Comparison of ENCODE assay signal across 14 cellular contexts in genomic region chr3:10968390-10968789, GRCh38. TPM values are rescaled to one million over a fixed set of nuclear protein-coding genes. Genes with fewer than 3 reads are reported as not detected.
DNase-seq lines count a peak whose midpoint lies in the region; ATAC-seq, FAIRE-seq and TF ChIP-seq lines count a peak whose summit lies in the region.
"Had no signal": no experiment of that assay in that cellular context is flagged by ENCODE, and none has a peak within 500 bp of the region (broad histone marks: within the 10 kb centered on the region; RNA-seq: fewer than 3 reads in every experiment).

No MANE protein-coding gene starts in this region.

- no peaks in the 10 kb centered on the region for H3K4me1 ChIP-seq in kidney (ENCODE audit: control insufficient read depth in 1 of 2, insufficient read depth in 1 of 2, low read depth in 1 of 2, low read length in 2 of 2)
- H3K4me1 ChIP-seq in esophagus muscularis mucosa: no peaks in the 10 kb centered on the region
- H3K4me1 ChIP-seq: foreskin keratinocyte, upper lobe of left lung had no signal

- 39% methylated on average over 4 of the region's 5 CpGs for WGBS in esophagus muscularis mucosa

- POLR2A ChIA-PET in CD4-positive, alpha-beta T cell (lab: Charles Lee): no interaction called here

- H3K36me3 Mint-ChIP-seq in CD4-positive, alpha-beta T cell (ENCODE audit: low read depth): no peaks in the 10 kb centered on the region

- DNase-seq in Right ventricle myocardium inferior (ENCODE audit: missing footprints) (no peak), cardiac septum (ENCODE audit: low spot score) (no peak), kidney (peak; percentile 26), superior temporal gyrus (ENCODE audit: extremely low spot score) (peak; percentile 69), esophagus muscularis mucosa (ENCODE audit: extremely low spot score) (no peak), SK-N-DZ (ENCODE audit: low spot score) (no peak)
- no peak for DNase-seq in CD4-positive, alpha-beta T cell
- DNase-seq: activated CD8-positive, alpha-beta T cell treated with anti-CD3 and anti-CD28 coated beads, Interleukin-2, amount 10 ng/mL, durations not matched to agents 7 days and 5 days; foreskin keratinocyte; upper lobe of left lung had no signal

- H3K27me3 Mint-ChIP-seq in CD4-positive, alpha-beta T cell: peaks cover 48% of the 10 kb centered on the region

- peak; percentile 40 for ATAC-seq in Right ventricle myocardium inferior
- ATAC-seq in CD4-positive, alpha-beta T cell (ENCODE audit: poor library complexity): no peak
- ATAC-seq: activated CD8-positive, alpha-beta T cell treated with anti-CD3 and anti-CD28 coated beads, Interleukin-2, amount 10 ng/mL, durations not matched to agents 7 days and 5 days; foreskin keratinocyte had no signal

- intact Hi-C loops in Right ventricle myocardium inferior (cut with DNase I) (no loop called here), cardiac septum (cut with DNase I) (no loop called here), kidney (cut with DNase I) (no loop called here), esophagus muscularis mucosa (cut with DNase I) (no loop called here)
- intact Hi-C loops in CD4-positive, alpha-beta T cell (cut with DNase I, micrococcal nuclease): no loop called here

- no peak overlapping the region for H3K27ac Mint-ChIP-seq in CD4-positive, alpha-beta T cell
- H3K27ac Mint-ChIP-seq: activated CD8-positive, alpha-beta T cell treated with anti-CD3 and anti-CD28 coated beads, Interleukin-2, amount 10 ng/mL, durations not matched to agents 7 days and 5 days; activated T-helper 2 cell treated with anti-CD3 and anti-CD28 coated beads, Interferon-gamma antibody, Interleukin-2, Interleukin-4, amounts not matched to agents 10 μg/mL and 5 μg/mL and 100 μg/mL, durations not matched to agents 14 hours and 24 hours and 36 hours had no signal

- no peak for FAIRE-seq in kidney (lab: Jason Lieb, UNC)

- H3K36me3 ChIP-seq in kidney (ENCODE audit: control insufficient read depth in 1 of 2, insufficient read depth in 2 of 2, low read length in 2 of 2): no peaks in the 10 kb centered on the region
- no peaks in the 10 kb centered on the region for H3K36me3 ChIP-seq in esophagus muscularis mucosa
- H3K36me3 ChIP-seq: upper lobe of left lung had no signal

- TF ChIP-seq CTCF in kidney (IDR thresholded peaks at IDR 0.05; ENCODE audit: borderline replicate concordance, extremely low read depth, insufficient read depth): no peak
- no peak for TF ChIP-seq CTCF in esophagus muscularis mucosa (IDR thresholded peaks at IDR 0.05)
- no peak for TF ChIP-seq CTCF in CD4-positive, alpha-beta T cell (IDR thresholded peaks at IDR 0.05)

- H3K4me3 ChIP-seq in kidney (ENCODE audit: low read length in 2 of 2) (no peak overlapping the region), esophagus muscularis mucosa (no peak overlapping the region)
- H3K4me3 ChIP-seq: upper lobe of left lung had no signal

- H3K9me3 ChIP-seq in kidney (ENCODE audit: control insufficient read depth in 1 of 2, low read length in 2 of 2) (no peaks in the 10 kb centered on the region), esophagus muscularis mucosa (no peaks in the 10 kb centered on the region)
- H3K9me3 ChIP-seq in CD4-positive, alpha-beta T cell (ENCODE audit: control insufficient read depth, low read length): no peaks in the 10 kb centered on the region
- H3K9me3 ChIP-seq: upper lobe of left lung had no signal

- TF ChIP-seq EP300 in esophagus muscularis mucosa (IDR thresholded peaks at IDR 0.05): no peak

- H3K4me1 Mint-ChIP-seq in CD4-positive, alpha-beta T cell (ENCODE audit: low read depth): no peaks in the 10 kb centered on the region

- H3K9ac ChIP-seq in kidney (ENCODE audit: low read length in 2 of 2): no peak overlapping the region

- no peak overlapping the region for H3K4me3 Mint-ChIP-seq in CD4-positive, alpha-beta T cell
- H3K4me3 Mint-ChIP-seq: activated CD8-positive, alpha-beta T cell treated with anti-CD3 and anti-CD28 coated beads, Interleukin-2, amount 10 ng/mL, durations not matched to agents 7 days and 5 days had no signal

- CTCF ChIA-PET in CD4-positive, alpha-beta T cell (lab: Charles Lee): no interaction called here

- TF ChIP-seq POLR2A in esophagus muscularis mucosa (IDR thresholded peaks at IDR 0.05; ENCODE audit: low read depth): no peak

- H3K27me3 ChIP-seq in esophagus muscularis mucosa: peaks cover 0 to 71% (median 0%) of the 10 kb centered on the region in 4 donors
- H3K27me3 ChIP-seq in CD4-positive, alpha-beta T cell (ENCODE audit: control insufficient read depth, insufficient read depth, low read length): peaks cover 8% of the 10 kb centered on the region
- H3K27me3 ChIP-seq: upper lobe of left lung had no signal

- no peaks in the 10 kb centered on the region for H3K9me3 Mint-ChIP-seq in CD4-positive, alpha-beta T cell
- H3K9me3 Mint-ChIP-seq: activated T-helper 2 cell treated with anti-CD3 and anti-CD28 coated beads, Interferon-gamma antibody, Interleukin-2, Interleukin-4, amounts not matched to agents 10 μg/mL and 5 μg/mL and 100 μg/mL, durations not matched to agents 14 hours and 24 hours and 36 hours had no signal

- H3K27ac ChIP-seq in angular gyrus (ENCODE audit: low read depth, low read length) (peak overlapping the region; percentile 74), kidney (ENCODE audit: low read depth in 2 of 2, low read length in 2 of 2) (no peak overlapping the region), esophagus muscularis mucosa (replicated peaks in 1 of 4) (no peak overlapping the region)
- no peak overlapping the region for H3K27ac ChIP-seq in CD4-positive, alpha-beta T cell (ENCODE audit: low read depth, low read length)
- H3K27ac ChIP-seq: foreskin keratinocyte, upper lobe of left lung had no signal

RNA-seq across cellular contexts. Expression of gene SLC6A1, which starts 24.2 kb away (rescaled TPM):
- total RNA-seq in Right ventricle myocardium inferior (0.57 TPM), cardiac septum (2.1 TPM), kidney (2.1 TPM), esophagus muscularis mucosa (under 1 TPM; 0.34 to 0.78 (median 0.46) TPM)
- not detected for polyA plus RNA-seq in kidney (ENCODE audit: insufficient read depth, low read depth, low replicate concordance)
- polyA plus RNA-seq in SK-N-DZ (2014; cell fraction: cytosol; rRNA removed): not detected in 2 replicates
- polyA plus RNA-seq in SK-N-DZ (2014; cell fraction: nucleus; rRNA removed): not detected in 2 replicates
- total RNA-seq in CD4-positive, alpha-beta T cell: not detected
- total RNA-seq: activated CD8-positive, alpha-beta T cell treated with anti-CD3 and anti-CD28 coated beads, Interleukin-2, amount 10 ng/mL, durations not matched to agents 7 days and 5 days; activated T-helper 2 cell treated with anti-CD3 and anti-CD28 coated beads, Interferon-gamma antibody, Interleukin-2, Interleukin-4, amounts not matched to agents 10 μg/mL and 5 μg/mL and 100 μg/mL, durations not matched to agents 14 hours and 24 hours and 36 hours; foreskin keratinocyte; kidney epithelial cell; SK-MEL-5 had no signal
- polyA plus RNA-seq: foreskin keratinocyte had no signal

Comparison
In these comparisons a context has a peak if more than half of its experiments do, and no peak if none do; other contexts are left out.
1. DNase-seq: peak in kidney (single experiment) and superior temporal gyrus (single experiment); none in Right ventricle myocardium inferior (single experiment), cardiac septum (single experiment), esophagus muscularis mucosa (single experiment), SK-N-DZ (single experiment) and CD4-positive, alpha-beta T cell (0 of 10).